Comparison of ENCODE assay signal across 8 cellular contexts in the genomic region with DNA sequence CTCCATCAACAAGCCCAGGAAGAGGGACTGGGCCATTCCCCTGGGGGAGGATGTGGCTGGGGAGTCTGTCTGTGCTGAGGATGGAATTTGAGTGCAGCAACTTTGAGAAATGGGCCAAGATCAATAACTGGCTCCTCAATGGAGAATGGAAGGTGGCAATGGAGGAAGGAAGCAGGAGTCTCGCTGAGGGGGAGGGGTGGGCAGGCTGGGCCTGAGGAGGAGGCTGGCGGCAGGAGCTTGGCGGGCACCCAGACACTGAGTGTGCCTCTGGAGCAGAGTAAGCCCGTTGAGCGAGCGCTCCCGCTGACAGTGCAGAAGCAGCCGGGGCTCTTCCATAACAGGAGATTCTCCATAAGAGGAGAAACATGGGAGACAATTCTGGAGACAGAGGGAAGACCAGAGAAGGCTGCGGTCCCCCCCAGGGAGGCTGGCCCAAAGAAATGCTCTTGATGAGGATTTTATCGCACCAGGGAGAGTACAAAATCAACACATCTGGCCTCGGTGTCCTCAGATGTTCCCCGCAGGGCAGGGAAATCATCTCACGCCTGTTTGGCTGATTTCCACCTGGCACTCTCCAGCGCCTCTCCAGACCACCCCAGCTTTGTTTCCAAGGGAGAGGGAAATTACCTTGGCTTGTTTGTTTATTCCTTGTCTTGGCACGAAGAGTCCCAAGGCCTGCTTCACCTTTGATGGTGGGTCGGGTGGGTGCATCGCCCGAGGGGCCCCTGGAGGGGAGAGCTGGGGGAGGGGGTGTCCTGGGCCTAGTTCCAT. TPM values are rescaled to one million over a fixed set of nuclear protein-coding genes. Genes with fewer than 3 reads are reported as not detected.
DNase-seq lines count a peak whose midpoint lies in the region; ATAC-seq lines count a peak whose summit lies in the region.

No MANE protein-coding gene starts in this region.

- H3K27me3 Mint-ChIP-seq in activated naive CD4-positive, alpha-beta T cell treated with anti-CD3 and anti-CD28 coated beads for 36 hours (ENCODE audit: low read depth), result no peaks in the 10 kb centered on the region

- intact Hi-C loops in posterior cingulate gyrus (cut with DNase I), result loop anchor here (10.0 kb wide), 1 partner anchor 462 kb away; no protein-coding TSS in a partner anchor
- intact Hi-C loops in activated naive CD4-positive, alpha-beta T cell treated with anti-CD3 and anti-CD28 coated beads for 36 hours (cut with micrococcal nuclease), result loop anchor here (5.0 to 10.0 kb wide), 2 partner anchors 465 to 712 kb away; a partner anchor contains a TSS

- ATAC-seq in GM19452 (IDR thresholded peaks at IDR 0.05; ENCODE audit: unreplicated experiment), result no peak

- peak; percentile 5 for DNase-seq in DMS53 treated with DMSO at 0.1 percent for 48 hours (lab: John Stamatoyannopoulos, UW; ENCODE audit: unreplicated experiment)
- peak; percentile 67 for DNase-seq in NCI-H510A treated with DMSO at 0.1 percent for 48 hours (lab: John Stamatoyannopoulos, UW)
- peak; percentile 38 for DNase-seq in fibroblast of the conjunctiva (ENCODE audit: low read depth)
- DNase-seq in posterior cingulate gyrus, result peak; percentile 50 to 96 (median 80)
- no peak for DNase-seq in activated naive CD4-positive, alpha-beta T cell (lab: John Stamatoyannopoulos, UW)
- DNase-seq in stimulated activated CD4-positive, alpha-beta T cell treated with anti-CD3 and anti-CD28 coated beads, Interleukin-4, amount 100 ng/mL, for 1 hour, result no peak
- no peak for DNase-seq in activated naive CD4-positive, alpha-beta T cell treated with anti-CD3 and anti-CD28 coated beads for 36 hours

- H3K4me3 Mint-ChIP-seq in activated naive CD4-positive, alpha-beta T cell treated with anti-CD3 and anti-CD28 coated beads for 36 hours, result no peak overlapping the region

- no peak overlapping the region for H3K27ac Mint-ChIP-seq in activated naive CD4-positive, alpha-beta T cell treated with anti-CD3 and anti-CD28 coated beads for 36 hours

- no peaks in the 10 kb centered on the region for H3K9me3 Mint-ChIP-seq in activated naive CD4-positive, alpha-beta T cell treated with anti-CD3 and anti-CD28 coated beads for 36 hours

- CTCF ChIA-PET in activated naive CD4-positive, alpha-beta T cell treated with anti-CD3 and anti-CD28 coated beads for 36 hours (lab: Charles Lee), result interaction anchor here (0.6 to 2.2 kb wide), 6 partner anchors 9 to 174 kb away, joined by 3 to 10 read pairs (median 4); no protein-coding TSS in a partner anchor

- H3K4me1 Mint-ChIP-seq in activated naive CD4-positive, alpha-beta T cell treated with anti-CD3 and anti-CD28 coated beads for 36 hours (ENCODE audit: low read depth), result peaks cover 15% of the 10 kb centered on the region

- peaks cover 3% of the 10 kb centered on the region for H3K36me3 Mint-ChIP-seq in activated naive CD4-positive, alpha-beta T cell treated with anti-CD3 and anti-CD28 coated beads for 36 hours (ENCODE audit: low read depth)

RNA-seq across cellular contexts. Expression of a gene that starts 2.8 kb away (rescaled TPM):
- under 1 TPM; 0.12 to 0.24 TPM for total RNA-seq in activated naive CD4-positive, alpha-beta T cell treated with anti-CD3 and anti-CD28 coated beads for 36 hours

RNA-seq across cellular contexts. Expression of a gene that starts 21.6 kb away (rescaled TPM):
- 10 to 100 TPM; 30.6 to 32.3 TPM for total RNA-seq in activated naive CD4-positive, alpha-beta T cell treated with anti-CD3 and anti-CD28 coated beads for 36 hours

RNA-seq across cellular contexts. Expression of a gene that starts 22.3 kb away (rescaled TPM):
- total RNA-seq in activated naive CD4-positive, alpha-beta T cell treated with anti-CD3 and anti-CD28 coated beads for 36 hours, result 1 to 10 TPM; 4.2 to 5.4 TPM

RNA-seq across cellular contexts. Expression of a gene that starts 51.9 kb away (rescaled TPM):
- not detected for total RNA-seq in activated naive CD4-positive, alpha-beta T cell treated with anti-CD3 and anti-CD28 coated beads for 36 hours

Comparison
In these comparisons a context has a peak if more than half of its experiments do, and no peak if none do; other contexts are left out.
1. DNase-seq: peak in DMS53 treated with DMSO at 0.1 percent for 48 hours (single experiment), NCI-H510A treated with DMSO at 0.1 percent for 48 hours (single experiment), fibroblast of the conjunctiva (single experiment) and posterior cingulate gyrus (10 of 10); none in activated naive CD4-positive, alpha-beta T cell (0 of 4), stimulated activated CD4-positive, alpha-beta T cell treated with anti-CD3 and anti-CD28 coated beads, Interleukin-4, amount 100 ng/mL, for 1 hour (single experiment) and activated naive CD4-positive, alpha-beta T cell treated with anti-CD3 and anti-CD28 coated beads for 36 hours (single experiment).